In genomic region chr5:161399996-161400562, GRCh38 we compare ENCODE assay signal across 15 cellular contexts.
A peak's percentile ranks its signal among the peaks of the same experiment; 100 is the strongest.
DNase-seq lines count a peak whose midpoint lies in the region.
"Had no signal": no experiment of that assay in that cellular context is flagged by ENCODE, and none has a peak within 500 bp of the region (broad histone marks: within the 10 kb centered on the region; RNA-seq: fewer than 3 reads in every experiment).

No MANE protein-coding gene starts in this region.

- no peaks in the 10 kb centered on the region for H3K36me3 ChIP-seq in H7 (replicated peaks; ENCODE audit: control insufficient read depth, insufficient read depth, low read length)

- H3K27me3 ChIP-seq in H7 (ENCODE audit: control insufficient read depth, insufficient read depth, low read length): no peaks in the 10 kb centered on the region

- DNase-seq in NCI-H1092 treated with DMSO at 0.1 percent for 48 hours (lab: John Stamatoyannopoulos, UW) (peak; percentile 6), NCI-H1092 (lab: John Stamatoyannopoulos, UW) (no peak), NCI-H1694 treated with DMSO at 0.1 percent for 48 hours (lab: John Stamatoyannopoulos, UW) (peak; percentile 54), cerebellar cortex (ENCODE audit: low spot score) (peak; percentile 55), renal cortical epithelial cell (ENCODE audit: low read depth) (peak; percentile 45), H7 (no peak), NCI-H128 (lab: John Stamatoyannopoulos, UW; ENCODE audit: unreplicated experiment) (no peak), KG1 (lab: John Stamatoyannopoulos, UW) (no peak)
- DNase-seq: 8988T; Caco-2; CD4-positive, CD25-positive, alpha-beta regulatory T cell; HFFc6; NCI-H2107; Right ventricle myocardium superior; SW 1271 had no signal

- H3K4me3 ChIP-seq in H7 (ENCODE audit: insufficient read depth, low read depth, low read length): no peak overlapping the region

Comparison
In these comparisons a context has a peak if more than half of its experiments do, and no peak if none do; other contexts are left out.
1. DNase-seq: peak in NCI-H1092 treated with DMSO at 0.1 percent for 48 hours (single experiment), NCI-H1694 treated with DMSO at 0.1 percent for 48 hours (single experiment), cerebellar cortex (single experiment) and renal cortical epithelial cell (single experiment); none in NCI-H1092 (single experiment), H7 (single experiment), NCI-H128 (single experiment) and KG1 (single experiment).